23 cellular contexts compared by ENCODE assay signal in genomic region chr3:71077070-71077469, GRCh38.
DNase-seq lines count a peak whose midpoint lies in the region; ATAC-seq and TF ChIP-seq lines count a peak whose summit lies in the region.
"Had no signal": no experiment of that assay in that cellular context is flagged by ENCODE, and none has a peak within 500 bp of the region (broad histone marks: within the 10 kb centered on the region; RNA-seq: fewer than 3 reads in every experiment).

No MANE protein-coding gene starts in this region.

- no peak for TF ChIP-seq CTCF in stomach (IDR thresholded peaks at IDR 0.05)

- H3K9ac ChIP-seq in muscle layer of colon (ENCODE audit: low read length), result no peak overlapping the region
- H3K9ac ChIP-seq: SK-N-SH had no signal

- peaks cover 75% of the 10 kb centered on the region for H3K4me1 ChIP-seq in muscle layer of colon (ENCODE audit: insufficient read depth, low read length)
- peaks cover 45 to 86% (median 65%) of the 10 kb centered on the region in 4 donors for H3K4me1 ChIP-seq in stomach

- H3K27ac ChIP-seq in muscle layer of colon (ENCODE audit: low read depth, low read length), result peak overlapping the region; percentile 27
- H3K27ac ChIP-seq in stomach, result peak overlapping the region in 4 of 5 donors; percentile 23 to 39 (median 31)
- H3K27ac ChIP-seq: A549, C4-2B, cardiac muscle cell, heart right ventricle, psoas muscle, tibial nerve had no signal

- H3K9me3 ChIP-seq in muscle layer of colon (ENCODE audit: low read length) (no peaks in the 10 kb centered on the region), stomach (no peaks in the 10 kb centered on the region)
- H3K9me3 ChIP-seq: A549, heart right ventricle, psoas muscle, SK-N-SH, tibial nerve had no signal

- H3K27me3 Mint-ChIP-seq in activated T-cell treated with anti-CD3 and anti-CD28 coated beads, Interleukin-2, amount 50 U/mL, for 72 hours (ENCODE audit: low read depth), result no peaks in the 10 kb centered on the region
- H3K27me3 Mint-ChIP-seq in activated naive CD8-positive, alpha-beta T cell treated with anti-CD3 and anti-CD28 coated beads, Interleukin-2, amount 50 U/mL, for 24 hours, result no peaks in the 10 kb centered on the region

- DNase-seq in activated T-cell treated with anti-CD3 and anti-CD28 coated beads, Interleukin-2, amount 50 U/mL, for 72 hours, result no peak
- DNase-seq in activated T-cell treated with anti-CD3 and anti-CD28 coated beads for 4 hours, result no peak
- DNase-seq in activated naive CD8-positive, alpha-beta T cell treated with anti-CD3 and anti-CD28 coated beads, Interleukin-2, amount 50 U/mL, for 24 hours, result no peak
- no peak for DNase-seq in stomach
- no peak for DNase-seq in NK-92 treated with Interleukin-12 subunit alpha and Interleukin-12 subunit beta, amount 100 ng/mL, for 24 hours (lab: John Stamatoyannopoulos, UW)
- DNase-seq in NCI-H1694 treated with DMSO at 0.1 percent for 48 hours (lab: John Stamatoyannopoulos, UW), result no peak
- DNase-seq in anterior cingulate cortex (lab: John Stamatoyannopoulos, UW), result no peak
- DNase-seq: DMS79, heart right ventricle, islet precursor cell, NCI-H1092, NCI-H748 treated with DMSO at 0.1 percent for 48 hours, nephron progenitor cell, psoas muscle, SK-N-SH, T1000 had no signal

- no peaks in the 10 kb centered on the region for H3K9me3 Mint-ChIP-seq in activated T-cell treated with anti-CD3 and anti-CD28 coated beads, Interleukin-2, amount 50 U/mL, for 72 hours
- no peaks in the 10 kb centered on the region for H3K9me3 Mint-ChIP-seq in activated naive CD8-positive, alpha-beta T cell treated with anti-CD3 and anti-CD28 coated beads, Interleukin-2, amount 50 U/mL, for 24 hours
- H3K9me3 Mint-ChIP-seq: nephron progenitor cell had no signal

- no peaks in the 10 kb centered on the region for H3K36me3 ChIP-seq in muscle layer of colon (ENCODE audit: insufficient read depth, low read length)
- H3K36me3 ChIP-seq in stomach, result no peaks in the 10 kb centered on the region
- H3K36me3 ChIP-seq: cardiac muscle cell, heart right ventricle, tibial nerve had no signal

- H3K27ac Mint-ChIP-seq in activated T-cell treated with anti-CD3 and anti-CD28 coated beads, Interleukin-2, amount 50 U/mL, for 72 hours, result peak overlapping the region; percentile 14
- H3K27ac Mint-ChIP-seq in activated naive CD8-positive, alpha-beta T cell treated with anti-CD3 and anti-CD28 coated beads, Interleukin-2, amount 50 U/mL, for 24 hours, result peak overlapping the region; percentile 89
- H3K27ac Mint-ChIP-seq: nephron progenitor cell had no signal

- intact Hi-C loops in stomach (cut with DNase I; ENCODE audit: low total_unique reads), result no loop called here

- peaks cover 97% of the 10 kb centered on the region for H3K4me1 Mint-ChIP-seq in activated T-cell treated with anti-CD3 and anti-CD28 coated beads, Interleukin-2, amount 50 U/mL, for 72 hours (ENCODE audit: low read depth)
- peaks cover 100% of the 10 kb centered on the region for H3K4me1 Mint-ChIP-seq in activated naive CD8-positive, alpha-beta T cell treated with anti-CD3 and anti-CD28 coated beads, Interleukin-2, amount 50 U/mL, for 24 hours

- peak overlapping the region in 1 of 2 donors; percentile 31 for H3K4me3 Mint-ChIP-seq in activated T-cell treated with anti-CD3 and anti-CD28 coated beads, Interleukin-2, amount 50 U/mL, for 72 hours
- H3K4me3 Mint-ChIP-seq in activated naive CD8-positive, alpha-beta T cell treated with anti-CD3 and anti-CD28 coated beads, Interleukin-2, amount 50 U/mL, for 24 hours, result peak overlapping the region; percentile 16
- H3K4me3 Mint-ChIP-seq: nephron progenitor cell had no signal

- no peaks in the 10 kb centered on the region for H3K27me3 ChIP-seq in muscle layer of colon (ENCODE audit: control insufficient read depth in 1 of 2, insufficient read depth in 2 of 2, low read length in 2 of 2)
- H3K27me3 ChIP-seq in stomach, result no peaks in the 10 kb centered on the region
- H3K27me3 ChIP-seq: cardiac muscle cell, heart right ventricle, tibial nerve had no signal

- 43 to 48% (median 46%) methylated on average over 3 of the region's 3 CpGs for WGBS in stomach, 5 donors

- H3K4me3 ChIP-seq in muscle layer of colon (ENCODE audit: low read depth in 1 of 2, low read length in 2 of 2), result no peak overlapping the region
- H3K4me3 ChIP-seq in stomach, result no peak overlapping the region
- H3K4me3 ChIP-seq: A549, cardiac muscle cell, heart right ventricle, lung, psoas muscle, tibial nerve had no signal

- no peak for TF ChIP-seq POLR2A in stomach (IDR thresholded peaks at IDR 0.05)

- no peak for TF ChIP-seq EP300 in stomach (IDR thresholded peaks at IDR 0.05)

- no peak for ATAC-seq in activated T-cell treated with anti-CD3 and anti-CD28 coated beads, Interleukin-2, amount 50 U/mL, for 72 hours (replicated peaks in 1 of 2)
- ATAC-seq in activated naive CD8-positive, alpha-beta T cell treated with anti-CD3 and anti-CD28 coated beads, Interleukin-2, amount 50 U/mL, for 24 hours, result no peak
- ATAC-seq: A549; activated naive CD4-positive, alpha-beta T cell treated with anti-CD3 and anti-CD28 coated beads, Interleukin-2, amount 50 U/mL, for 72 hours; heart right ventricle; psoas muscle had no signal

- peaks cover 3 to 5% of the 10 kb centered on the region in 2 donors for H3K36me3 Mint-ChIP-seq in activated T-cell treated with anti-CD3 and anti-CD28 coated beads, Interleukin-2, amount 50 U/mL, for 72 hours (ENCODE audit: insufficient read depth in 2 of 2)
- H3K36me3 Mint-ChIP-seq in activated naive CD8-positive, alpha-beta T cell treated with anti-CD3 and anti-CD28 coated beads, Interleukin-2, amount 50 U/mL, for 24 hours (ENCODE audit: low read depth), result peaks cover 60% of the 10 kb centered on the region
